Comparison of ENCODE assay signal across 18 cellular contexts in genomic region chr13:86986448-86986847, GRCh38.
A peak's percentile ranks its signal among the peaks of the same experiment; 100 is the strongest.
DNase-seq lines count a peak whose midpoint lies in the region; ATAC-seq and TF ChIP-seq lines count a peak whose summit lies in the region.
"Had no signal": no experiment of that assay in that cellular context is flagged by ENCODE, and none has a peak within 500 bp of the region (broad histone marks: within the 10 kb centered on the region; RNA-seq: fewer than 3 reads in every experiment).

No MANE protein-coding gene starts in this region.

- H3K4me1 ChIP-seq in right lobe of liver, result peaks cover 0 to 12% (median 3%) of the 10 kb centered on the region in 4 donors
- H3K4me1 ChIP-seq: adrenal gland, vagina had no signal

- H3K27me3 ChIP-seq in right lobe of liver, result no peaks in the 10 kb centered on the region
- H3K27me3 ChIP-seq: adrenal gland, vagina had no signal

- H3K27ac ChIP-seq in right lobe of liver, result peak overlapping the region in 2 of 3 donors; percentile 20 to 26
- H3K27ac ChIP-seq: adrenal gland, vagina had no signal

- intact Hi-C loops in right lobe of liver (cut with DNase I) (no loop called here), left cardiac atrium (cut with DNase I) (no loop called here)

- WGBS in right lobe of liver (ENCODE audit: insufficient coverage, low coverage, low lambda C conversion rate, missing lambda C conversion rate), result 15% methylated on average over 4 of the region's 4 CpGs

- DNase-seq in COR-L47 (lab: John Stamatoyannopoulos, UW), result peak; percentile 1
- DNase-seq in NCI-H128 (lab: John Stamatoyannopoulos, UW; ENCODE audit: unreplicated experiment), result peak; percentile 11
- DNase-seq in SW480 (ENCODE audit: low spot score), result peak; percentile 91
- DNase-seq in right lobe of liver, result no peak
- DNase-seq in activated naive CD4-positive, alpha-beta T cell treated with Interleukin-2 at 50 U/mL for 16 hours, result no peak
- no peak for DNase-seq in NCI-H2107 treated with DMSO at 0.1 percent for 48 hours (lab: John Stamatoyannopoulos, UW; ENCODE audit: unreplicated experiment)
- DNase-seq in activated naive CD4-positive, alpha-beta T cell (lab: John Stamatoyannopoulos, UW), result no peak
- no peak for DNase-seq in left cardiac atrium
- DNase-seq: ACHN; activated CD4-positive, alpha-beta memory T cell treated with anti-CD3 and anti-CD28 coated beads for 36 hours; activated T-cell treated with anti-CD3 and anti-CD28 coated beads, Interleukin-2, amount 50 U/mL, for 72 hours; adrenal gland; CD4-positive, CD25-positive, alpha-beta regulatory T cell; effector memory CD8-positive, alpha-beta T cell; EL; NCI-H187 treated with DMSO at 0.1 percent for 48 hours; NCI-H526 treated with DMSO at 0.1 percent for 48 hours had no signal

- ATAC-seq in right lobe of liver (peak; percentile 94 to 100 (median 100)), left cardiac atrium (no peak)
- ATAC-seq: activated T-cell treated with anti-CD3 and anti-CD28 coated beads, Interleukin-2, amount 50 U/mL, for 72 hours; effector memory CD8-positive, alpha-beta T cell had no signal

- H3K9me3 ChIP-seq in right lobe of liver, result no peaks in the 10 kb centered on the region
- H3K9me3 ChIP-seq: adrenal gland, vagina had no signal

- no peak for TF ChIP-seq CTCF in right lobe of liver (IDR thresholded peaks at IDR 0.05)

- TF ChIP-seq POLR2A in right lobe of liver (IDR thresholded peaks at IDR 0.05), result no peak

- no peaks in the 10 kb centered on the region for H3K36me3 ChIP-seq in right lobe of liver
- H3K36me3 ChIP-seq: adrenal gland, vagina had no signal

- H3K4me3 ChIP-seq in right lobe of liver, result peak overlapping the region in 1 of 3 donors; percentile 2
- H3K4me3 ChIP-seq: adrenal gland, vagina had no signal

Comparison
In these comparisons a context has a peak if more than half of its experiments do, and no peak if none do; other contexts are left out.
1. DNase-seq: peak in COR-L47 (single experiment), NCI-H128 (single experiment) and SW480 (single experiment); none in right lobe of liver (0 of 3), activated naive CD4-positive, alpha-beta T cell treated with Interleukin-2 at 50 U/mL for 16 hours (single experiment), NCI-H2107 treated with DMSO at 0.1 percent for 48 hours (single experiment), activated naive CD4-positive, alpha-beta T cell (0 of 4) and left cardiac atrium (single experiment).
2. ATAC-seq: peak in right lobe of liver (4 of 4); none in left cardiac atrium (0 of 2).